ENCODE assay signal across 9 cellular contexts in genomic region chr3:41710646-41711388, GRCh38.
DNase-seq lines count a peak whose midpoint lies in the region; ATAC-seq and TF ChIP-seq lines count a peak whose summit lies in the region.
"Had no signal": no experiment of that assay in that cellular context is flagged by ENCODE, and none has a peak within 500 bp of the region (broad histone marks: within the 10 kb centered on the region; RNA-seq: fewer than 3 reads in every experiment).

No MANE protein-coding gene starts in this region.

- 90 to 95% (median 92%) methylated on average over 8 of the region's 8 CpGs for WGBS in heart left ventricle, 4 donors

- no peak for TF ChIP-seq CTCF in HFF-Myc (IDR thresholded peaks at IDR 0.05; ENCODE audit: low read depth, low read length, missing control alignments)
- TF ChIP-seq CTCF in heart left ventricle (IDR thresholded peaks at IDR 0.05), result no peak

- H3K27me3 ChIP-seq in adipocyte (replicated peaks; ENCODE audit: control insufficient read depth, insufficient read depth, low read length) (no peaks in the 10 kb centered on the region), heart left ventricle (no peaks in the 10 kb centered on the region)

- no peaks in the 10 kb centered on the region for H3K36me3 ChIP-seq in adipocyte (ENCODE audit: control insufficient read depth, insufficient read depth, low read length, severe bottlenecking)
- no peaks in the 10 kb centered on the region for H3K36me3 ChIP-seq in heart left ventricle

- H3K4me1 ChIP-seq in adipocyte (ENCODE audit: control insufficient read depth, insufficient read depth, low read length) (peaks cover 15% of the 10 kb centered on the region), heart left ventricle (peaks cover 0 to 10% (median 0%) of the 10 kb centered on the region in 12 donors)

- ATAC-seq in heart left ventricle (no peak), HG03175 (IDR thresholded peaks at IDR 0.05; ENCODE audit: unreplicated experiment) (no peak)

- DNase-seq in HFF-Myc (ENCODE audit: extremely low read depth, low read depth) (peak; percentile 15), adipocyte (ENCODE audit: low read depth) (peak; percentile 82), iPS DF 4.7 (ENCODE audit: extremely low read depth, low spot score) (peak; percentile 33), stromal cell of bone marrow (ENCODE audit: low read depth) (peak; percentile 70), heart left ventricle (no peak), pons (ENCODE audit: low spot score) (no peak), HuH-7 (ENCODE audit: low spot score) (no peak)
- DNase-seq: kidney had no signal

- H3K27ac ChIP-seq in heart left ventricle, result no peak overlapping the region

- TF ChIP-seq POLR2A in heart left ventricle (IDR thresholded peaks at IDR 0.05), result no peak

- intact Hi-C loops in heart left ventricle (cut with DNase I), result loop anchor here in 3 of 10 donors (10.0 kb wide), 3 partner anchors 164 to 1126 kb away; no protein-coding TSS in a partner anchor

- no peak overlapping the region for H3K9ac ChIP-seq in adipocyte (ENCODE audit: low read length)

- H3K4me3 ChIP-seq in HFF-Myc (replicated peaks; ENCODE audit: low read depth, low read length) (no peak overlapping the region), adipocyte (ENCODE audit: low read length) (no peak overlapping the region), heart left ventricle (no peak overlapping the region)

- no peaks in the 10 kb centered on the region for H3K9me3 ChIP-seq in adipocyte (ENCODE audit: control insufficient read depth, low read length)
- no peaks in the 10 kb centered on the region for H3K9me3 ChIP-seq in heart left ventricle

Comparison
In these comparisons a context has a peak if more than half of its experiments do, and no peak if none do; other contexts are left out.
1. DNase-seq: peak in HFF-Myc (single experiment), adipocyte (single experiment), iPS DF 4.7 (single experiment) and stromal cell of bone marrow (single experiment); none in heart left ventricle (0 of 5), pons (single experiment) and HuH-7 (single experiment).